Comparison of ENCODE assay signal across 11 cellular contexts in the genomic region with DNA sequence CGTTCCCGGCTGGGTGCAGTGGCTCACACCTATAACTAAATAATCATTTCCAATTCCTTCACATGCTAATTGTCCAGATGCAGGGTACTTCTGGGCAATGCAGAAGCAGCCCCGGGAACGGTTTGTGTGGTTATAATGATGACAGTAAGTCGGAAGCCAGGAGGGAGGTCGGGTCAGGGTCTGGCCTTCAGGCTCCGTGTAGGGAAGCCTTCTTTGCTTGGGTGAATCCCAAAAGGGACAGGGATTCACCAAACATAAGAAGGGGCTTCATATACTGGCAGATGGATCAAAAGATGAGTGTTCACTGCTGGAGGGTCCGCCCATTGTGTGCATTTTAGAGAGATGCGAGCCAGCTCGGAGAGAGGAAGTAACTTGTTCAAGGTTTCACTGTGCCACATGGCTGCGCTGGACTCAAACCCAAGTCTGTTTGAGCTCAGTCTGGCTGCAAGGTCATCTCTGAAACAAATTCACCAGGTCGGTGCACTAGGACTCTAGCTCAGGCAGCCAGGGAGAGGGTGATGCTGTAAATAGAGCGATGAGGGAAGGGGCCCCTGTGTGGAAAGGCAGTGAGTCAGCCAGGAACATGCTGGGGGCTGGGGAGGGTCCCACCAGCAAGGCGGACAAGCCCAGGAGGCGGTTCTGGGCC. TPM values are rescaled to one million over a fixed set of nuclear protein-coding genes. Genes with fewer than 3 reads are reported as not detected.
A peak's percentile ranks its signal among the peaks of the same experiment; 100 is the strongest.
DNase-seq lines count a peak whose midpoint lies in the region; TF ChIP-seq lines count a peak whose summit lies in the region.
"Had no signal": no experiment of that assay in that cellular context is flagged by ENCODE, and none has a peak within 500 bp of the region (broad histone marks: within the 10 kb centered on the region; RNA-seq: fewer than 3 reads in every experiment).

No MANE protein-coding gene starts in this region.

- H3K79me2 ChIP-seq in OCI-LY1 (ENCODE audit: insufficient read depth, low read length), result no peaks in the 10 kb centered on the region

- H3K27me3 ChIP-seq in BLaER1, result no peaks in the 10 kb centered on the region
- no peaks in the 10 kb centered on the region for H3K27me3 ChIP-seq in OCI-LY1 (ENCODE audit: insufficient read depth, low read length)
- H3K27me3 ChIP-seq in brain microvascular endothelial cell (replicated peaks), result no peaks in the 10 kb centered on the region

- H3K9me3 ChIP-seq in BLaER1 (no peaks in the 10 kb centered on the region), OCI-LY1 (ENCODE audit: low read length) (no peaks in the 10 kb centered on the region)

- no peak for DNase-seq in GM10266 (ENCODE audit: extremely low spot score)
- peak; percentile 22 for DNase-seq in germinal center (ENCODE audit: low spot score)
- no peak for DNase-seq in brain microvascular endothelial cell
- no peak for DNase-seq in SK-N-DZ (ENCODE audit: low spot score)
- DNase-seq in NCI-H526 treated with DMSO at 0.1 percent for 48 hours (lab: John Stamatoyannopoulos, UW), result no peak
- no peak for DNase-seq in DMS153 (lab: John Stamatoyannopoulos, UW)
- DNase-seq: IMR-90, NCI-H2171 treated with DMSO at 0.1 percent for 48 hours, SHP77 had no signal

- in situ Hi-C loops in brain microvascular endothelial cell (cut with HindIII; ENCODE audit: low pct_ligation_motif_present, low sequenced_read_pairs), result no loop called here

- H3K9ac ChIP-seq in BLaER1 (peak overlapping the region; percentile 67), OCI-LY1 (ENCODE audit: low read length) (no peak overlapping the region)

- H3K4me3 ChIP-seq in BLaER1, result peak overlapping the region; percentile 46
- H3K4me3 ChIP-seq in OCI-LY1 (ENCODE audit: low read depth, low read length, poor library complexity, severe bottlenecking), result no peak overlapping the region
- no peak overlapping the region for H3K4me3 ChIP-seq in brain microvascular endothelial cell (ENCODE audit: low read depth, low read length)

- no peak overlapping the region for H2AFZ ChIP-seq in OCI-LY1 (ENCODE audit: low read length)

- H4K20me1 ChIP-seq in BLaER1, result no peaks in the 10 kb centered on the region
- no peaks in the 10 kb centered on the region for H4K20me1 ChIP-seq in OCI-LY1 (ENCODE audit: insufficient read depth, low read length)

- peaks cover 77% of the 10 kb centered on the region for H3K4me1 ChIP-seq in BLaER1
- H3K4me1 ChIP-seq in OCI-LY1 (ENCODE audit: insufficient read depth, low read length, severe bottlenecking), result peaks cover 25% of the 10 kb centered on the region

- no peaks in the 10 kb centered on the region for H3K9me2 ChIP-seq in OCI-LY1 (ENCODE audit: low read depth, low read length)

- peak overlapping the region; percentile 90 for H3K4me2 ChIP-seq in BLaER1
- H3K4me2 ChIP-seq in OCI-LY1 (ENCODE audit: low read length), result peak overlapping the region; percentile 11; the same call in 1 of the 2 replicates

- H3F3A ChIP-seq in OCI-LY1 (ENCODE audit: insufficient read depth, low read length), result 0 out of 2 replicates have a peak, but pooled peaks cover 3% of the 10 kb centered on the region

- H3K27ac ChIP-seq in BLaER1 (peak overlapping the region; percentile 89), OCI-LY1 (ENCODE audit: low read depth, low read length, poor library complexity, severe bottlenecking) (no peak overlapping the region), brain microvascular endothelial cell (no peak overlapping the region)

- H3K36me3 ChIP-seq in BLaER1 (no peaks in the 10 kb centered on the region), OCI-LY1 (ENCODE audit: insufficient read depth, low read length) (no peaks in the 10 kb centered on the region), brain microvascular endothelial cell (replicated peaks) (no peaks in the 10 kb centered on the region)

- TF ChIP-seq CTCF in GM10266 (IDR thresholded peaks at IDR 0.05; ENCODE audit: control insufficient read depth, insufficient read depth, low read depth, missing control alignments) (peak; percentile 40), OCI-LY1 (IDR thresholded peaks at IDR 0.05; ENCODE audit: low read length) (peak; percentile 13; the same call in 1 of the 2 replicates), brain microvascular endothelial cell (IDR thresholded peaks at IDR 0.05; ENCODE audit: low read depth, low read length, missing control alignments) (no peak)

RNA-seq across cellular contexts. Expression of a gene that starts 4.8 kb away (rescaled TPM):
- polyA plus RNA-seq in SK-N-DZ (2014; cell fraction: cytosol; rRNA removed), result 9.2 and 14.0 TPM in 2 replicates
- 8.4 and 9.8 TPM in 2 replicates for polyA plus RNA-seq in SK-N-DZ (2014; cell fraction: nucleus; rRNA removed)
